Comparison of ENCODE assay signal across 8 cellular contexts in genomic region chr20:45880988-45881788, GRCh38. TPM values are rescaled to one million over a fixed set of nuclear protein-coding genes. Genes with fewer than 3 reads are reported as not detected.
A peak's percentile ranks its signal among the peaks of the same experiment; 100 is the strongest.
DNase-seq lines count a peak whose midpoint lies in the region; ATAC-seq lines count a peak whose summit lies in the region.

ZSWIM1 (plus strand) TSS chr20:45881227; CDS start chr20:45882593, 1,366 bp downstream.

- H3K4me2 ChIP-seq in mesendoderm (ENCODE audit: low read length), result peak within 1 kb of the TSS; percentile 67

- H4K5ac ChIP-seq in mesendoderm (ENCODE audit: low read length), result no peak within 1 kb of the TSS

- H3K79me1 ChIP-seq in mesendoderm (ENCODE audit: low read length), result peaks cover 2% of the 10 kb centered on the region

- peaks cover 5% of the 10 kb centered on the region for H3K79me2 ChIP-seq in mesendoderm (ENCODE audit: control insufficient read depth, insufficient read depth, low read length)

- no peak within 1 kb of the TSS for H2BK5ac ChIP-seq in mesendoderm (ENCODE audit: low read length)

- DNase-seq in Caki2 (ENCODE audit: low read depth) (peak; percentile 99), HUDEP-2 (lab: John Stamatoyannopoulos, UW; ENCODE audit: unreplicated experiment in 76 of 76) (peak; percentile 41 to 100 (median 97)), NOMO-1 treated with dmso at 0.1 percent for 144 hours (lab: John Stamatoyannopoulos, UW; ENCODE audit: unreplicated experiment) (peak; percentile 97), mesendoderm (peak; percentile 100)
- DNase-seq in activated CD8-positive, alpha-beta memory T cell treated with anti-CD3 and anti-CD28 coated beads, Interleukin-2, amount 50 U/mL, for 1 hour (ENCODE audit: extremely low read depth), result peak; percentile 92
- DNase-seq in stimulated activated CD8-positive, alpha-beta memory T cell treated with anti-CD3 and anti-CD28 coated beads, Interleukin-12 subunit alpha, Interleukin-12 subunit beta, amount 100 ng/mL, for 4 hours (ENCODE audit: low read depth), result peak; percentile 93

- H3K18ac ChIP-seq in mesendoderm (ENCODE audit: low read length), result no peak within 1 kb of the TSS

- no peak within 1 kb of the TSS for H3K23ac ChIP-seq in mesendoderm (ENCODE audit: low read length)

- no peak within 1 kb of the TSS for H2BK15ac ChIP-seq in mesendoderm (replicated peaks; ENCODE audit: low read depth)

- peak within 1 kb of the TSS; percentile 93 for H3K56ac ChIP-seq in mesendoderm (ENCODE audit: low read length)

- no CpG with 5 or more reads among the region's 23 CpGs for WGBS in mesendoderm (ENCODE audit: extremely low coverage, insufficient coverage, low lambda C conversion rate)

- peak within 1 kb of the TSS; percentile 75 for H3K4me3 ChIP-seq in mesendoderm (ENCODE audit: low read length)

- peak within 1 kb of the TSS; percentile 84 for H3K9ac ChIP-seq in mesendoderm (ENCODE audit: low read length)

- H2BK120ac ChIP-seq in mesendoderm (ENCODE audit: low read depth, low read length), result no peak within 1 kb of the TSS

- H3K27me3 ChIP-seq in mesendoderm (ENCODE audit: insufficient read depth, low read length, poor library complexity), result no peaks in the 10 kb centered on the region

- no peak within 1 kb of the TSS for H3K27ac ChIP-seq in mesendoderm (ENCODE audit: low read depth, low read length)

- ATAC-seq in GM21390 (IDR thresholded peaks at IDR 0.05; ENCODE audit: unreplicated experiment), result peak; percentile 92

- in situ Hi-C loops in Caki2 (cut with HindIII; ENCODE audit: low pct_unique_long_range_greater_than_20kb, low sequenced_read_pairs) (no loop called here), endometrial microvascular endothelial cells (cut with HindIII; ENCODE audit: inconsistent ontology term, low pct_unique_long_range_greater_than_20kb, low sequenced_read_pairs) (no loop called here)

- H2AK5ac ChIP-seq in mesendoderm (ENCODE audit: low read length), result no peak within 1 kb of the TSS

- H3K4me1 ChIP-seq in mesendoderm (ENCODE audit: control insufficient read depth, low read depth, low read length), result no peaks in the 10 kb centered on the region

- no peak within 1 kb of the TSS for H3K4ac ChIP-seq in mesendoderm (ENCODE audit: low read depth, low read length)

- H4K8ac ChIP-seq in mesendoderm (ENCODE audit: low read depth, low read length), result no peak within 1 kb of the TSS

- H3K36me3 ChIP-seq in mesendoderm (ENCODE audit: control insufficient read depth, insufficient read depth, low read length), result peaks cover 7% of the 10 kb centered on the region

RNA-seq across cellular contexts. Expression of gene ZSWIM1, which starts in this region (rescaled TPM):
- 6.3 and 9.8 TPM in 2 replicates for total RNA-seq in Caki2 (2014; rRNA removed; shearing (Covaris generic); ENCODE audit: low replicate concordance)
- total RNA-seq in endometrial microvascular endothelial cells (ENCODE audit: inconsistent ontology term), result 10.0 TPM
- polyA plus RNA-seq in mesendoderm (2013, experiment 1 of 2), result 9.1 TPM
- polyA plus RNA-seq in mesendoderm (2013, experiment 2 of 2), result 9.5 TPM
